Comparison of ENCODE assay signal across 1 cellular context in genomic region chr12:123472438-123472849, GRCh38.
TF ChIP-seq lines count a peak whose summit lies in the region.

No MANE protein-coding gene starts in this region.

TF ChIP-seq in HepG2, 621 proteins besides CTCF, POLR2A, EP300 and RAD21 (continued from another document and continues in another):
- TF ChIP-seq KIAA2018 (CRISPR knock-in tag; IDR thresholded peaks at IDR 0.05; ENCODE audit: borderline replicate concordance) (no peak), ZBTB10 (CRISPR knock-in tag; IDR thresholded peaks at IDR 0.05; ENCODE audit: borderline replicate concordance) (peak; percentile 59; the same call in 1 of the 2 replicates), SNAPC4 (CRISPR knock-in tag; IDR thresholded peaks at IDR 0.05) (no peak), ZNF275 (CRISPR knock-in tag; IDR thresholded peaks at IDR 0.05; ENCODE audit: borderline replicate concordance) (no peak), ZBTB26 (CRISPR knock-in tag; IDR thresholded peaks at IDR 0.05; ENCODE audit: borderline replicate concordance) (peak; percentile 54; the same call in 1 of the 2 replicates), TAF1 (CRISPR knock-in tag; IDR thresholded peaks at IDR 0.05) (peak; percentile 38; the same call in 1 of the 2 replicates), ZNF574 (CRISPR knock-in tag; IDR thresholded peaks at IDR 0.05) (peak; percentile 82), TIGD3 (CRISPR knock-in tag; IDR thresholded peaks at IDR 0.05; ENCODE audit: borderline replicate concordance) (no peak), MLLT10 (CRISPR knock-in tag; IDR thresholded peaks at IDR 0.05) (no peak), ZNF121 (CRISPR knock-in tag; IDR thresholded peaks at IDR 0.05) (peak; percentile 80), HNF4G (IDR thresholded peaks at IDR 0.05; ENCODE audit: borderline replicate concordance, low read depth, low read length) (peak; percentile 79; the same call in 1 of the 2 replicates), HNF4G (CRISPR knock-in tag; IDR thresholded peaks at IDR 0.05; ENCODE audit: borderline replicate concordance, low read depth) (peak; percentile 84; the same call in 1 of the 2 replicates), ZNF136 (CRISPR knock-in tag; IDR thresholded peaks at IDR 0.05; ENCODE audit: low read depth) (0 out of 2 replicates have a peak, but pooled peaks have one; percentile 49), MYPOP (CRISPR knock-in tag; IDR thresholded peaks at IDR 0.05) (0 out of 2 replicates have a peak, but pooled peaks have one; percentile 32), ZBTB46 (CRISPR knock-in tag; IDR thresholded peaks at IDR 0.05; ENCODE audit: borderline replicate concordance) (no peak)
